8 cellular contexts compared by ENCODE assay signal in genomic region chr15:52565417-52566358, GRCh38. TPM values are rescaled to one million over a fixed set of nuclear protein-coding genes. Genes with fewer than 3 reads are reported as not detected.
DNase-seq lines count a peak whose midpoint lies in the region; ATAC-seq and TF ChIP-seq lines count a peak whose summit lies in the region.
"Not testable (repeated sequence)": the region's sequence is repeated elsewhere in the genome, so short reads cannot be mapped to it uniquely, and the experiment has no call there.

No MANE protein-coding gene starts in this region.

- not testable (repeated sequence) for DNase-seq in CD8-positive, alpha-beta memory T cell; activated CD4-positive, alpha-beta T cell treated with anti-CD3 and anti-CD28 coated beads, Interleukin-2, amount 10 ng/mL, durations not matched to agents 7 days and 5 days; endodermal cell
- DNase-seq in HFFc6 (peak; percentile 22), osteoblast (ENCODE audit: insufficient read length, low spot score, missing footprints) (peak; percentile 50)

- H3K36me3 Mint-ChIP-seq in CD8-positive, alpha-beta memory T cell, result peaks cover 0 to 24% (median 0%) of the 10 kb centered on the region in 3 donors
- peaks cover 17% of the 10 kb centered on the region for H3K36me3 Mint-ChIP-seq in HFFc6 (ENCODE audit: low read depth)
- H3K36me3 Mint-ChIP-seq in activated CD4-positive, alpha-beta T cell treated with anti-CD3 and anti-CD28 coated beads, Interleukin-2, amount 10 ng/mL, durations not matched to agents 7 days and 5 days (ENCODE audit: low read depth), result peaks cover 28% of the 10 kb centered on the region
- H3K36me3 Mint-ChIP-seq in endodermal cell (ENCODE audit: low read depth), result not testable (repeated sequence)

- H3K27ac ChIP-seq in CD8-positive, alpha-beta memory T cell (ENCODE audit: low read depth, low read length); endodermal cell (ENCODE audit: low read depth, low read length): not testable (repeated sequence)
- H3K27ac ChIP-seq in OCI-LY3 (ENCODE audit: low read length) (peak overlapping the region; percentile 34), osteoblast (ENCODE audit: low read depth, low read length) (peak overlapping the region; percentile 21)

- peaks cover 59 to 76% (median 73%) of the 10 kb centered on the region in 3 donors for H3K4me1 Mint-ChIP-seq in CD8-positive, alpha-beta memory T cell
- H3K4me1 Mint-ChIP-seq in HFFc6 (ENCODE audit: low read depth) (peaks cover 65% of the 10 kb centered on the region), endodermal cell (peaks cover 23% of the 10 kb centered on the region)
- H3K4me1 Mint-ChIP-seq in activated CD4-positive, alpha-beta T cell treated with anti-CD3 and anti-CD28 coated beads, Interleukin-2, amount 10 ng/mL, durations not matched to agents 7 days and 5 days, result peaks cover 58% of the 10 kb centered on the region

- peak overlapping the region; percentile 64 for H3K4me2 ChIP-seq in OCI-LY3 (ENCODE audit: low read length)
- not testable (repeated sequence) for H3K4me2 ChIP-seq in osteoblast (ENCODE audit: insufficient read depth, low read length)

- H3K79me2 ChIP-seq in OCI-LY3 (ENCODE audit: low read length) (peaks cover 80% of the 10 kb centered on the region), osteoblast (ENCODE audit: insufficient read depth, low read length) (peaks cover 80% of the 10 kb centered on the region)

- H3K4me3 Mint-ChIP-seq in CD8-positive, alpha-beta memory T cell, result peak overlapping the region in 5 of 7 donors; percentile 6 to 41 (median 21)
- peak overlapping the region; percentile 26 for H3K4me3 Mint-ChIP-seq in HFFc6
- not testable (repeated sequence) for H3K4me3 Mint-ChIP-seq in activated CD4-positive, alpha-beta T cell treated with anti-CD3 and anti-CD28 coated beads, Interleukin-2, amount 10 ng/mL, durations not matched to agents 7 days and 5 days; endodermal cell

- not testable (repeated sequence) for H2AFZ ChIP-seq in OCI-LY3 (ENCODE audit: low read depth, low read length); osteoblast (ENCODE audit: low read length)

- H3K27me3 ChIP-seq in CD8-positive, alpha-beta memory T cell (ENCODE audit: insufficient read depth, low read length, poor library complexity, severe bottlenecking); OCI-LY3 (ENCODE audit: low read depth, low read length); endodermal cell (ENCODE audit: control insufficient read depth, insufficient read depth, low read length, poor library complexity, severe bottlenecking); osteoblast (ENCODE audit: insufficient read depth, low read length): not testable (repeated sequence)

- TF ChIP-seq CTCF in HFFc6 (IDR thresholded peaks at IDR 0.05); OCI-LY3 (IDR thresholded peaks at IDR 0.05; ENCODE audit: low read depth, low read length); endodermal cell (conservative IDR thresholded peaks at IDR 0.05); osteoblast (IDR thresholded peaks at IDR 0.05; ENCODE audit: extremely low read depth, low read depth, low read length): not testable (repeated sequence)

- H3K9me3 Mint-ChIP-seq in CD8-positive, alpha-beta memory T cell; HFFc6; activated CD4-positive, alpha-beta T cell treated with anti-CD3 and anti-CD28 coated beads, Interleukin-2, amount 10 ng/mL, durations not matched to agents 7 days and 5 days; endodermal cell: not testable (repeated sequence)

- not testable (repeated sequence) for H3K36me3 ChIP-seq in CD8-positive, alpha-beta memory T cell (ENCODE audit: insufficient read depth, low read length); osteoblast (ENCODE audit: insufficient read depth, low read length)
- H3K36me3 ChIP-seq in OCI-LY3 (replicated peaks; ENCODE audit: low read depth, low read length) (peaks cover 15% of the 10 kb centered on the region), endodermal cell (ENCODE audit: control insufficient read depth, insufficient read depth, low read length) (peaks cover 21% of the 10 kb centered on the region)

- H3K9me3 ChIP-seq in CD8-positive, alpha-beta memory T cell (ENCODE audit: low read length); OCI-LY3 (ENCODE audit: insufficient read depth, low read length); endodermal cell (ENCODE audit: control insufficient read depth, low read length); osteoblast (ENCODE audit: low read depth, low read length): not testable (repeated sequence)

- H3K4me3 ChIP-seq in CD8-positive, alpha-beta memory T cell (ENCODE audit: low read length); endodermal cell (ENCODE audit: low read length); osteoblast (ENCODE audit: insufficient read depth, low read length): not testable (repeated sequence)
- H3K4me3 ChIP-seq in OCI-LY3 (ENCODE audit: low read length), result peak overlapping the region; percentile 22

- peak overlapping the region in 3 of 8 donors; percentile 21 to 53 (median 31) for H3K27ac Mint-ChIP-seq in CD8-positive, alpha-beta memory T cell
- H3K27ac Mint-ChIP-seq in HFFc6, result peak overlapping the region; percentile 73
- H3K27ac Mint-ChIP-seq in activated CD4-positive, alpha-beta T cell treated with anti-CD3 and anti-CD28 coated beads, Interleukin-2, amount 10 ng/mL, durations not matched to agents 7 days and 5 days, result peak overlapping the region; percentile 41
- H3K27ac Mint-ChIP-seq in endodermal cell, result peak overlapping the region; percentile 13

- H3K4me1 ChIP-seq in CD8-positive, alpha-beta memory T cell (ENCODE audit: insufficient read depth, low read length), result peaks cover 37% of the 10 kb centered on the region
- H3K4me1 ChIP-seq in OCI-LY3 (ENCODE audit: low read length) (peaks cover 30% of the 10 kb centered on the region), osteoblast (ENCODE audit: insufficient read depth, low read length) (peaks cover 16% of the 10 kb centered on the region)
- H3K4me1 ChIP-seq in endodermal cell (ENCODE audit: control insufficient read depth, insufficient read depth, low read length), result not testable (repeated sequence)

- POLR2A ChIA-PET in CD8-positive, alpha-beta memory T cell (lab: Charles Lee), result not testable (repeated sequence)
- POLR2A ChIA-PET in activated CD4-positive, alpha-beta T cell treated with anti-CD3 and anti-CD28 coated beads, Interleukin-2, amount 10 ng/mL, durations not matched to agents 7 days and 5 days (lab: Charles Lee), result interaction anchor here (0.6 kb wide), 1 partner anchor 22 kb away, joined by 3 read pairs; no protein-coding TSS in a partner anchor

- H3K9ac ChIP-seq in OCI-LY3 (ENCODE audit: low read length); endodermal cell (ENCODE audit: extremely low read depth, low read length, poor library complexity, severe bottlenecking): not testable (repeated sequence)

- not testable (repeated sequence) for H3K27me3 Mint-ChIP-seq in CD8-positive, alpha-beta memory T cell; HFFc6 (ENCODE audit: insufficient read depth); activated CD4-positive, alpha-beta T cell treated with anti-CD3 and anti-CD28 coated beads, Interleukin-2, amount 10 ng/mL, durations not matched to agents 7 days and 5 days; endodermal cell (ENCODE audit: insufficient read depth)

- WGBS in endodermal cell (ENCODE audit: insufficient coverage in 1 of 2, insufficient read length in 1 of 2), 2 experiments, result 91 to 95% methylated on average over 13 of the region's 13 CpGs

- peak; percentile 39 for ATAC-seq in GM18909 (IDR thresholded peaks at IDR 0.05; ENCODE audit: poor library complexity, unreplicated experiment)
- ATAC-seq in HG03439 (IDR thresholded peaks at IDR 0.05; ENCODE audit: unreplicated experiment), result peak; percentile 36

- CTCF ChIA-PET in CD8-positive, alpha-beta memory T cell (lab: Charles Lee), result interaction anchor here (1.1 to 1.5 kb wide), 3 partner anchors 10 to 309 kb away, joined by 3 read pairs; no protein-coding TSS in a partner anchor
- CTCF ChIA-PET in activated CD4-positive, alpha-beta T cell treated with anti-CD3 and anti-CD28 coated beads, Interleukin-2, amount 10 ng/mL, durations not matched to agents 7 days and 5 days (lab: Charles Lee), result interaction anchor here (0.9 to 1.8 kb wide), 2 partner anchors 12 to 20 kb away, joined by 3 to 8 read pairs; no protein-coding TSS in a partner anchor

- H4K20me1 ChIP-seq in OCI-LY3 (ENCODE audit: insufficient read depth, low read length), result peaks cover 64% of the 10 kb centered on the region
- H4K20me1 ChIP-seq in osteoblast (ENCODE audit: insufficient read depth, low read length), result peaks cover 23% of the 10 kb centered on the region

RNA-seq across cellular contexts. Expression of gene ARPP19, which starts 3.1 kb away (rescaled TPM):
- 100 to 1,000 TPM; 226 to 270 TPM for total RNA-seq in CD8-positive, alpha-beta memory T cell
- polyA plus RNA-seq in CD8-positive, alpha-beta memory T cell, result 55.3 TPM
- 100 to 1,000 TPM; 116 to 142 (median 126) TPM for total RNA-seq in HFFc6 (2021; fragmentation: NEBNext Ultra II Directional; extraction: Animal tissue kit (Norgen Biotek cat#: 25700))
- total RNA-seq in activated CD4-positive, alpha-beta T cell treated with anti-CD3 and anti-CD28 coated beads, Interleukin-2, amount 10 ng/mL, durations not matched to agents 7 days and 5 days, result 100 to 1,000 TPM; 178 to 193 TPM
- 100 to 1,000 TPM; 188 to 219 TPM for total RNA-seq in endodermal cell
- polyA plus RNA-seq in endodermal cell (2013, experiment 1 of 2), result 178 TPM
- 162 TPM for polyA plus RNA-seq in endodermal cell (2013, experiment 2 of 2)
- 104 and 114 TPM in 2 replicates for total RNA-seq in osteoblast

RNA-seq across cellular contexts. Expression of gene MYO5A, which starts 37.0 kb away (rescaled TPM):
- 10 to 100 TPM; 31.0 to 37.3 TPM for total RNA-seq in CD8-positive, alpha-beta memory T cell
- 15.8 TPM for polyA plus RNA-seq in CD8-positive, alpha-beta memory T cell
- 10 to 100 TPM; 47.4 to 59.4 (median 54.0) TPM for total RNA-seq in HFFc6 (2021; fragmentation: NEBNext Ultra II Directional; extraction: Animal tissue kit (Norgen Biotek cat#: 25700))
- total RNA-seq in activated CD4-positive, alpha-beta T cell treated with anti-CD3 and anti-CD28 coated beads, Interleukin-2, amount 10 ng/mL, durations not matched to agents 7 days and 5 days, result 10 to 100 TPM; 34.0 to 34.5 TPM
- total RNA-seq in endodermal cell, result 10 to 100 TPM; 10.0 to 13.1 TPM
- 9.8 TPM for polyA plus RNA-seq in endodermal cell (2013, experiment 1 of 2)
- polyA plus RNA-seq in endodermal cell (2013, experiment 2 of 2), result 9.4 TPM
- total RNA-seq in osteoblast, result 54.3 and 73.1 TPM in 2 replicates
